In the genomic region with DNA sequence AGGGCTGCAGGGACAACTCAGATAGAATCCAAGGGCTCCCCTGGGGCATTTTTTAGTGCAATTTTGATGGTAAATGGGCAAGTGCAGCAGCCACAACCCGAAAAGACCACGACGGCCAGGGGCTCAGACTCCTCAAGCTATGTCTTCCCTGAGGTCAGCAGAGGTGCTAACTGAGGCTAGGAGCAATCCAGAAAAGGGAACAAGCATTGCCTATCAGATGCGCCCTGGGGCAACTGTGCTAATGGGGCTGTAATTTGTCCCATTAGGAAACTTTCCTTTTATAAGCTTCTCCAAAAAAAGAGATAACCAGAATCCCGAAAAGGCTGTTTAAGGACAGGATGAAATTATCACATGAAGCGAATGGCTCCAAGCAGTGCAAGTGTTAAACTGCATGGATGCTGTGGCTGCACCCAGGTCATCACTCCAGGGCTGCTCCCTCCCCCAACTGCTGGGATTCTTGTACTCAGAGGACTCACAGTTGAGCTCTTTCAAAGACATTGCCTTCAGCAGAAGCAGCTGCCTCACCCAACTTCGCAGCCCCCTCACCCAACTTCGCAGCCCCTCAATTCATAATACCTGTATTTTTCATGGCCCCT, we compare ENCODE assay signal across 24 cellular contexts. TPM values are rescaled to one million over a fixed set of nuclear protein-coding genes. Genes with fewer than 3 reads are reported as not detected.
DNase-seq lines count a peak whose midpoint lies in the region; ATAC-seq, FAIRE-seq and TF ChIP-seq lines count a peak whose summit lies in the region.
"Had no signal": no experiment of that assay in that cellular context is flagged by ENCODE, and none has a peak within 500 bp of the region (broad histone marks: within the 10 kb centered on the region; RNA-seq: fewer than 3 reads in every experiment).

No MANE protein-coding gene starts in this region.

- ATAC-seq in activated naive CD8-positive, alpha-beta T cell treated with anti-CD3 and anti-CD28 coated beads, Interleukin-2, amount 50 U/mL, for 24 hours: no peak
- ATAC-seq in GM23338: no peak
- no peak for ATAC-seq in central memory CD8-positive, alpha-beta T cell (replicated peaks; ENCODE audit: extremely low read depth, poor library complexity, severe bottlenecking)
- no peak for ATAC-seq in stimulated activated effector memory CD8-positive, alpha-beta T cell treated with anti-CD3 and anti-CD28 coated beads, Interleukin-12 subunit alpha, Interleukin-12 subunit beta, amount 100 ng/mL, for 72 hours
- no peak for ATAC-seq in HG03439 (IDR thresholded peaks at IDR 0.05; ENCODE audit: unreplicated experiment)
- ATAC-seq in GM19328 (IDR thresholded peaks at IDR 0.05; ENCODE audit: unreplicated experiment): no peak
- ATAC-seq: A549 had no signal

- H3K36me3 ChIP-seq in GM23338 (ENCODE audit: insufficient read depth): no peaks in the 10 kb centered on the region
- H3K36me3 ChIP-seq: Peyer's patch, SJCRH30 had no signal

- peaks cover 18% of the 10 kb centered on the region for H3K36me3 Mint-ChIP-seq in activated naive CD8-positive, alpha-beta T cell treated with anti-CD3 and anti-CD28 coated beads, Interleukin-2, amount 50 U/mL, for 24 hours (ENCODE audit: low read depth)
- peaks cover 16% of the 10 kb centered on the region for H3K36me3 Mint-ChIP-seq in activated naive CD8-positive, alpha-beta T cell treated with anti-CD3 and anti-CD28 coated beads for 36 hours
- H3K36me3 Mint-ChIP-seq in GM23338 (ENCODE audit: low read depth): no peaks in the 10 kb centered on the region
- peaks cover 14% of the 10 kb centered on the region for H3K36me3 Mint-ChIP-seq in central memory CD8-positive, alpha-beta T cell (ENCODE audit: insufficient read depth)
- peaks cover 28% of the 10 kb centered on the region for H3K36me3 Mint-ChIP-seq in stimulated activated effector memory CD8-positive, alpha-beta T cell treated with anti-CD3 and anti-CD28 coated beads, Interleukin-12 subunit alpha, Interleukin-12 subunit beta, amount 100 ng/mL, for 72 hours

- H3K4me2 ChIP-seq in GM23338: no peak overlapping the region
- H3K4me2 ChIP-seq: A549 had no signal

- no peaks in the 10 kb centered on the region for H3K79me2 ChIP-seq in GM23338 (replicated peaks; ENCODE audit: insufficient read depth)

- H4K20me1 ChIP-seq in GM23338 (replicated peaks; ENCODE audit: insufficient read depth): no peaks in the 10 kb centered on the region

- H3K27ac Mint-ChIP-seq in activated naive CD8-positive, alpha-beta T cell treated with anti-CD3 and anti-CD28 coated beads, Interleukin-2, amount 50 U/mL, for 24 hours: peak overlapping the region; percentile 53
- H3K27ac Mint-ChIP-seq in activated naive CD8-positive, alpha-beta T cell treated with anti-CD3 and anti-CD28 coated beads for 36 hours: no peak overlapping the region
- H3K27ac Mint-ChIP-seq in GM23338: no peak overlapping the region
- H3K27ac Mint-ChIP-seq in central memory CD8-positive, alpha-beta T cell (ENCODE audit: low read depth): peak overlapping the region; percentile 98
- peak overlapping the region; percentile 99 for H3K27ac Mint-ChIP-seq in stimulated activated effector memory CD8-positive, alpha-beta T cell treated with anti-CD3 and anti-CD28 coated beads, Interleukin-12 subunit alpha, Interleukin-12 subunit beta, amount 100 ng/mL, for 72 hours

- no peak overlapping the region for H3K27ac ChIP-seq in GM23338 (ENCODE audit: low read depth)
- H3K27ac ChIP-seq: A549, Peyer's patch, SJCRH30 had no signal

- FAIRE-seq in GM12892 (lab: Jason Lieb, UNC): no peak
- FAIRE-seq: A549, GM12891, HTR-8/SVneo had no signal

- no peaks in the 10 kb centered on the region for H3K27me3 Mint-ChIP-seq in activated naive CD8-positive, alpha-beta T cell treated with anti-CD3 and anti-CD28 coated beads, Interleukin-2, amount 50 U/mL, for 24 hours
- H3K27me3 Mint-ChIP-seq in activated naive CD8-positive, alpha-beta T cell treated with anti-CD3 and anti-CD28 coated beads for 36 hours: no peaks in the 10 kb centered on the region
- H3K27me3 Mint-ChIP-seq in GM23338 (ENCODE audit: insufficient read depth, low read depth, poor library complexity): no peaks in the 10 kb centered on the region
- no peaks in the 10 kb centered on the region for H3K27me3 Mint-ChIP-seq in central memory CD8-positive, alpha-beta T cell

- 0 out of 2 replicates have a peak overlapping the region, but pooled peaks have one; percentile 16 for H2AFZ ChIP-seq in GM23338

- no peak for TF ChIP-seq POLR2A in GM12892 (IDR thresholded peaks at IDR 0.05; ENCODE audit: low read depth, low read length)

- no peaks in the 10 kb centered on the region for H3K4me1 ChIP-seq in GM23338 (ENCODE audit: insufficient read depth)
- H3K4me1 ChIP-seq: A549, Peyer's patch, SJCRH30 had no signal

- DNase-seq in activated naive CD8-positive, alpha-beta T cell treated with anti-CD3 and anti-CD28 coated beads, Interleukin-2, amount 50 U/mL, for 24 hours: no peak
- DNase-seq in activated naive CD8-positive, alpha-beta T cell treated with anti-CD3 and anti-CD28 coated beads for 36 hours: no peak
- DNase-seq in GM23338 (ENCODE audit: low spot score): no peak
- no peak for DNase-seq in central memory CD8-positive, alpha-beta T cell (ENCODE audit: low spot score in 2 of 2)
- no peak for DNase-seq in stimulated activated effector memory CD8-positive, alpha-beta T cell treated with anti-CD3 and anti-CD28 coated beads, Interleukin-12 subunit alpha, Interleukin-12 subunit beta, amount 100 ng/mL, for 72 hours (ENCODE audit: low spot score in 2 of 2)
- DNase-seq in GM12892 (ENCODE audit: insufficient read length): no peak
- DNase-seq: GOT3, HCEC 1CT, Karpas-422, MV-4-11, NCI-H1105 treated with DMSO at 0.1 percent for 48 hours, NCI-H2081, NCI-H2171, NCI-H524 treated with DMSO at 0.1 percent for 48 hours, NCI-H82, Peyer's patch, SJCRH30 had no signal

- no peaks in the 10 kb centered on the region for H3K27me3 ChIP-seq in GM23338 (ENCODE audit: insufficient read depth)
- H3K27me3 ChIP-seq: Peyer's patch, SJCRH30 had no signal

- TF ChIP-seq CTCF in GM23338 (conservative IDR thresholded peaks at IDR 0.05; ENCODE audit: low read depth in 2 of 2): no peak

- peaks cover 50% of the 10 kb centered on the region for H3K4me1 Mint-ChIP-seq in activated naive CD8-positive, alpha-beta T cell treated with anti-CD3 and anti-CD28 coated beads, Interleukin-2, amount 50 U/mL, for 24 hours
- H3K4me1 Mint-ChIP-seq in activated naive CD8-positive, alpha-beta T cell treated with anti-CD3 and anti-CD28 coated beads for 36 hours: peaks cover 33% of the 10 kb centered on the region
- H3K4me1 Mint-ChIP-seq in GM23338: peaks cover 9% of the 10 kb centered on the region; the same call in 2 of the 3 replicates
- H3K4me1 Mint-ChIP-seq in central memory CD8-positive, alpha-beta T cell: peaks cover 41% of the 10 kb centered on the region
- peaks cover 29% of the 10 kb centered on the region for H3K4me1 Mint-ChIP-seq in stimulated activated effector memory CD8-positive, alpha-beta T cell treated with anti-CD3 and anti-CD28 coated beads, Interleukin-12 subunit alpha, Interleukin-12 subunit beta, amount 100 ng/mL, for 72 hours

- H3K9me2 ChIP-seq in GM23338 (ENCODE audit: insufficient read depth): no peaks in the 10 kb centered on the region

- no peak overlapping the region for H3K4me3 Mint-ChIP-seq in activated naive CD8-positive, alpha-beta T cell treated with anti-CD3 and anti-CD28 coated beads, Interleukin-2, amount 50 U/mL, for 24 hours
- H3K4me3 Mint-ChIP-seq in activated naive CD8-positive, alpha-beta T cell treated with anti-CD3 and anti-CD28 coated beads for 36 hours: no peak overlapping the region
- no peak overlapping the region for H3K4me3 Mint-ChIP-seq in GM23338
- no peak overlapping the region for H3K4me3 Mint-ChIP-seq in central memory CD8-positive, alpha-beta T cell
- H3K4me3 Mint-ChIP-seq in stimulated activated effector memory CD8-positive, alpha-beta T cell treated with anti-CD3 and anti-CD28 coated beads, Interleukin-12 subunit alpha, Interleukin-12 subunit beta, amount 100 ng/mL, for 72 hours: no peak overlapping the region

- H3K9me3 Mint-ChIP-seq in activated naive CD8-positive, alpha-beta T cell treated with anti-CD3 and anti-CD28 coated beads, Interleukin-2, amount 50 U/mL, for 24 hours: no peaks in the 10 kb centered on the region
- no peaks in the 10 kb centered on the region for H3K9me3 Mint-ChIP-seq in activated naive CD8-positive, alpha-beta T cell treated with anti-CD3 and anti-CD28 coated beads for 36 hours
- no peaks in the 10 kb centered on the region for H3K9me3 Mint-ChIP-seq in GM23338
- no peaks in the 10 kb centered on the region for H3K9me3 Mint-ChIP-seq in central memory CD8-positive, alpha-beta T cell
- no peaks in the 10 kb centered on the region for H3K9me3 Mint-ChIP-seq in stimulated activated effector memory CD8-positive, alpha-beta T cell treated with anti-CD3 and anti-CD28 coated beads, Interleukin-12 subunit alpha, Interleukin-12 subunit beta, amount 100 ng/mL, for 72 hours

- no peak overlapping the region for H3K4me3 ChIP-seq in GM23338
- H3K4me3 ChIP-seq: A549, Peyer's patch, SJCRH30 had no signal

- no peaks in the 10 kb centered on the region for H3F3A ChIP-seq in GM23338 (replicated peaks; ENCODE audit: low read depth)

RNA-seq across cellular contexts. Expression of a gene that starts 2.8 kb away (rescaled TPM):
- 100 to 1,000 TPM; 364 TPM for total RNA-seq in activated naive CD8-positive, alpha-beta T cell treated with anti-CD3 and anti-CD28 coated beads for 36 hours
- total RNA-seq in GM23338 (2014; rRNA removed; shearing (Covaris generic)): not detected in 2 replicates
- polyA plus RNA-seq in GM23338 (2016; fragmentation: Nextera tagmentation; extraction: Ambion mirVana): not detected in 2 replicates
- 0.25 TPM for polyA plus RNA-seq in GM12892 (2012; ENCODE audit: missing spikeins)
- total RNA-seq: M059J, SJCRH30 had no signal
- polyA plus RNA-seq: A549, BJ had no signal

RNA-seq across cellular contexts. Expression of a gene that starts 37.6 kb away (rescaled TPM):
- total RNA-seq in activated naive CD8-positive, alpha-beta T cell treated with anti-CD3 and anti-CD28 coated beads for 36 hours: 10 to 100 TPM; 18.8 to 20.1 TPM
- 2.8 and 4.2 TPM in 2 replicates for total RNA-seq in GM23338 (2014; rRNA removed; shearing (Covaris generic))
- polyA plus RNA-seq in GM23338 (2016; fragmentation: Nextera tagmentation; extraction: Ambion mirVana): 2.1 and 2.6 TPM in 2 replicates
- not detected for polyA plus RNA-seq in GM12892 (2012; ENCODE audit: missing spikeins)
- total RNA-seq: SJCRH30 had no signal
- polyA plus RNA-seq: BJ had no signal

RNA-seq across cellular contexts. Expression of a gene that starts 40.8 kb away (rescaled TPM):
- 100 to 1,000 TPM; 341 to 350 TPM for total RNA-seq in activated naive CD8-positive, alpha-beta T cell treated with anti-CD3 and anti-CD28 coated beads for 36 hours
- not detected in 2 replicates for total RNA-seq in GM23338 (2014; rRNA removed; shearing (Covaris generic))
- not detected in 2 replicates for polyA plus RNA-seq in GM23338 (2016; fragmentation: Nextera tagmentation; extraction: Ambion mirVana)
- 0.93 TPM for polyA plus RNA-seq in GM12892 (2012; ENCODE audit: missing spikeins)
- total RNA-seq: M059J, SJCRH30 had no signal
- polyA plus RNA-seq: A549, BJ had no signal

RNA-seq across cellular contexts. Expression of a gene that starts 42.4 kb away (rescaled TPM):
- total RNA-seq in activated naive CD8-positive, alpha-beta T cell treated with anti-CD3 and anti-CD28 coated beads for 36 hours: 100 to 1,000 TPM; 133 to 142 TPM
- not detected in 2 replicates for total RNA-seq in GM23338 (2014; rRNA removed; shearing (Covaris generic))
- polyA plus RNA-seq in GM23338 (2016; fragmentation: Nextera tagmentation; extraction: Ambion mirVana): not detected in 2 replicates
- not detected for polyA plus RNA-seq in GM12892 (2012; ENCODE audit: missing spikeins)
- total RNA-seq: M059J, SJCRH30 had no signal
- polyA plus RNA-seq: A549, BJ had no signal

RNA-seq across cellular contexts. Expression of a gene that starts 49.5 kb away (rescaled TPM):
- 10 to 100 TPM; 49.1 to 50.7 TPM for total RNA-seq in activated naive CD8-positive, alpha-beta T cell treated with anti-CD3 and anti-CD28 coated beads for 36 hours
- 2.9 and 5.7 TPM in 2 replicates for total RNA-seq in GM23338 (2014; rRNA removed; shearing (Covaris generic))
- 0.92 and 1.3 TPM in 2 replicates for polyA plus RNA-seq in GM23338 (2016; fragmentation: Nextera tagmentation; extraction: Ambion mirVana)
- 2.1 TPM for polyA plus RNA-seq in GM12892 (2012; ENCODE audit: missing spikeins)

Comparison
In these comparisons a context has a peak if more than half of its experiments do, and no peak if none do; other contexts are left out.
1. H3K27ac Mint-ChIP-seq: peak in activated naive CD8-positive, alpha-beta T cell treated with anti-CD3 and anti-CD28 coated beads, Interleukin-2, amount 50 U/mL, for 24 hours (single experiment), central memory CD8-positive, alpha-beta T cell (single experiment) and stimulated activated effector memory CD8-positive, alpha-beta T cell treated with anti-CD3 and anti-CD28 coated beads, Interleukin-12 subunit alpha, Interleukin-12 subunit beta, amount 100 ng/mL, for 72 hours (single experiment); none in activated naive CD8-positive, alpha-beta T cell treated with anti-CD3 and anti-CD28 coated beads for 36 hours (single experiment) and GM23338 (single experiment).
2. RNA of a gene that starts 2.8 kb away (total RNA-seq): 364 TPM in activated naive CD8-positive, alpha-beta T cell treated with anti-CD3 and anti-CD28 coated beads for 36 hours; not detected in GM23338; every median in the first group is over 100 times any median in the second.
3. RNA of a gene that starts 40.8 kb away (total RNA-seq): 341 to 350 TPM in activated naive CD8-positive, alpha-beta T cell treated with anti-CD3 and anti-CD28 coated beads for 36 hours; not detected in GM23338; every median in the first group is over 100 times any median in the second.